ENCODE assay signal across 1 cellular context in the genomic region with DNA sequence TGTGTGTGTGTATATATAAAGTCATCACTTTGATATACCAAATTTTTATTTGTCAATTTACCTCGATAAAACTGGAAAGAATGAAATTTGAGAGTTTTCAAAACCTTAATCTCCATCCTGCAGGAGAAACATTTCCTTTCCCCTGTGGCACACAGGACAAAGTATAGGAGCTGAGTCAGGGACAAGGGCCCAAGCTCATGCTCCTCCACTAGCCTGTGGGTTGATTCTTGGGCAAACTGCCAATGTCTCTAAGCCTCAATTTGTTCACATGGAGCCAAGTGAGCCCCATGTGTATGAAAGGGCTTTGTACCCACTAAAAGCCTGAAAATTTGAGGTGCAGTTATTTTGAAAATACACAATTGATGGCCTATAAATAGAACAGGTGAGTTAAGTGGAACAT.
TF ChIP-seq lines count a peak whose summit lies in the region.

No MANE protein-coding gene starts in this region.

TF ChIP-seq in IMR-90, 13 proteins besides CTCF, POLR2A, EP300 and RAD21:
- TF ChIP-seq NFE2L2 (IDR thresholded peaks at IDR 0.05; ENCODE audit: low read depth, low read length) (no peak), MXI1 (IDR thresholded peaks at IDR 0.05; ENCODE audit: borderline replicate concordance, low read depth, low read length) (no peak), MAZ (IDR thresholded peaks at IDR 0.05; ENCODE audit: borderline replicate concordance, low read depth, low read length) (no peak), ELK1 (IDR thresholded peaks at IDR 0.05; ENCODE audit: borderline replicate concordance, low read depth, low read length) (no peak), CEBPB (IDR thresholded peaks at IDR 0.05; ENCODE audit: low read depth, low read length) (no peak), SMC3 (IDR thresholded peaks at IDR 0.05; ENCODE audit: low read depth, low read length) (no peak), RCOR1 (IDR thresholded peaks at IDR 0.05; ENCODE audit: insufficient replicate concordance, low read length) (no peak), FOS (IDR thresholded peaks at IDR 0.05; ENCODE audit: low read depth, low read length) (no peak), USF2 (IDR thresholded peaks at IDR 0.05; ENCODE audit: low read depth, low read length) (no peak), RFX5 (IDR thresholded peaks at IDR 0.05; ENCODE audit: low read depth, low read length) (no peak), CHD1 (IDR thresholded peaks at IDR 0.05; ENCODE audit: low read depth, low read length) (no peak), BHLHE40 (IDR thresholded peaks at IDR 0.05; ENCODE audit: low read depth, low read length) (no peak), MAFK (IDR thresholded peaks at IDR 0.05; ENCODE audit: low read depth, low read length) (no peak)
